ENCODE assay signal across 18 cellular contexts in the genomic region with DNA sequence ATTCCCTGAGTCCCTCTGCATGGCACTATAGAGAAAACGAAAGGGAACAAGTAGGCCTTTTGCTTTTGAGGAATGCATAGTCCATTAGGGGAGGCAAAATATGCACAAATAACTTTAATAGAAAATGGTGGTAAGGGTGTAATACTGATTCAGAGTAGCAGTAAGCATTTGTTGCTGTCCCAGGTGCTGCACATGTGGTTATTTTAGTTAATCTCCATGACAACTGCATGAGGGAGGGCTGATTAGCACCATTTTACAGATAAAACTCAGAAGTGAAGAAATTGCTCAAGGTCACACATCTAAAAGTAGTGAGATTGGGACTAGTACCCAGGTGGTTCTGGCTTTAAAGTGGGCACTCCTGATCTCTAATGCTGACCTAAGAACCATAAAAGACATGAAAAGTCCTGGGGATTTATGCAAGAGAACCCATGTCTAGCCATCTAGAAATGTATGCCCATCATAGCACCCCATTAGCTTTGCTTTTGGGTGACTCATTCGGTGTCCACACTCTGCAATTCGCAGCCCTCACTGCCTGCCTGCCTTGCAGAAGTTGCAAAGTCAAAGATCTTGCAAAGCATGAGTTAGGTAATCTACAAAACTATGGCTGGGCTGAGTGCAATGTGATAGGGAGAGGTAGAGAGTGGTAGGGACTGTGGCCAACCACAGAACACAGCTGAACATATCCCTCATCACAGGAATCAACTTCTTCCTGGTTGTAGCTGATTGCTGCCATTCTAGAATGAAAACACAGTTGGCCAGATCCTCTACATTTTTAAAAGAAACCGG.
DNase-seq lines count a peak whose midpoint lies in the region; ATAC-seq and TF ChIP-seq lines count a peak whose summit lies in the region.
"Had no signal": no experiment of that assay in that cellular context is flagged by ENCODE, and none has a peak within 500 bp of the region (broad histone marks: within the 10 kb centered on the region; RNA-seq: fewer than 3 reads in every experiment).

No MANE protein-coding gene starts in this region.

- H3K4me2 ChIP-seq in DND-41 (ENCODE audit: insufficient read depth, low read length) = no peak overlapping the region

- ATAC-seq in DND-41 (ENCODE audit: insufficient read depth, low read depth) = peak; percentile 92
- ATAC-seq in body of pancreas = peak; percentile 24

- 83 to 90% methylated on average over 4 of the region's 4 CpGs for WGBS in body of pancreas, 2 donors

- TF ChIP-seq POLR2A in body of pancreas (IDR thresholded peaks at IDR 0.05) = no peak

- DNase-seq in DND-41 (peak; percentile 39), NOMO-1 treated with DMSO at 0.1 percent for 48 hours (lab: John Stamatoyannopoulos, UW; ENCODE audit: unreplicated experiment) (peak; percentile 89), body of pancreas (no peak), NCI-H1436 (lab: John Stamatoyannopoulos, UW) (no peak), anterior cingulate cortex (lab: John Stamatoyannopoulos, UW) (no peak), midbrain (lab: John Stamatoyannopoulos, UW) (no peak)
- DNase-seq in Jurkat, Clone E6-1 (ENCODE audit: low read depth, low spot score) = peak; percentile 45
- DNase-seq in activated CD4-positive, alpha-beta T cell treated with anti-CD3 and anti-CD28 coated beads, Interleukin-2, amount 50 U/mL, for 1 hour = no peak
- DNase-seq: CD4-positive, alpha-beta memory T cell; DMS79; GM23248; Karpas-422; NCI-H1048; NCI-H2227 treated with DMSO at 0.1 percent for 48 hours; NCI-H524 treated with DMSO at 0.1 percent for 48 hours; RPMI8226; T-helper 1 cell had no signal

- H3K27me3 ChIP-seq in DND-41 (ENCODE audit: insufficient read depth, low read length, poor library complexity) = no peaks in the 10 kb centered on the region
- H3K27me3 ChIP-seq in body of pancreas = no peaks in the 10 kb centered on the region

- no peaks in the 10 kb centered on the region for H4K20me1 ChIP-seq in DND-41 (ENCODE audit: insufficient read depth, low read length)

- H3K4me3 ChIP-seq in DND-41 (ENCODE audit: low read depth in 1 of 2, low read length in 2 of 2) (no peak overlapping the region), body of pancreas (no peak overlapping the region)
- H3K4me3 ChIP-seq in Jurkat, Clone E6-1 (ENCODE audit: low read length) = no peak overlapping the region
- H3K4me3 ChIP-seq: GM23248, SJSA1 had no signal

- H3K27ac ChIP-seq in DND-41 (ENCODE audit: low read length) = peak overlapping the region; percentile 38; the same call in 1 of the 2 replicates
- H3K27ac ChIP-seq in body of pancreas = no peak overlapping the region
- H3K27ac ChIP-seq: GM23248, SJSA1 had no signal

- H3K9me3 ChIP-seq in DND-41 (ENCODE audit: insufficient read depth, low read length, severe bottlenecking) (no peaks in the 10 kb centered on the region), body of pancreas (no peaks in the 10 kb centered on the region)
- H3K9me3 ChIP-seq: SJSA1 had no signal

- H2AFZ ChIP-seq in DND-41 (ENCODE audit: low read depth, low read length) = peak overlapping the region; percentile 3; the same call in 1 of the 2 replicates
- H2AFZ ChIP-seq: GM23248 had no signal

- H3K4me1 ChIP-seq in DND-41 (ENCODE audit: insufficient read depth, low read length) = peaks cover 17% of the 10 kb centered on the region
- no peaks in the 10 kb centered on the region for H3K4me1 ChIP-seq in body of pancreas
- H3K4me1 ChIP-seq: SJSA1 had no signal

- TF ChIP-seq CTCF in DND-41 (IDR thresholded peaks at IDR 0.05; ENCODE audit: borderline replicate concordance, extremely low read depth, low read length, poor library complexity, severe bottlenecking) (no peak), body of pancreas (IDR thresholded peaks at IDR 0.05) (no peak)

- H3K79me2 ChIP-seq in DND-41 (ENCODE audit: insufficient read depth, low read length) = no peaks in the 10 kb centered on the region

- intact Hi-C loops in body of pancreas (cut with DNase I) = no loop called here

- no peaks in the 10 kb centered on the region for H3K36me3 ChIP-seq in DND-41 (ENCODE audit: insufficient read depth, low read length)
- H3K36me3 ChIP-seq in body of pancreas (replicated peaks in 1 of 2; ENCODE audit: insufficient read depth in 1 of 2, low read depth in 2 of 2) = no peaks in the 10 kb centered on the region
- H3K36me3 ChIP-seq: SJSA1 had no signal

- no peak overlapping the region for H3K9ac ChIP-seq in DND-41 (ENCODE audit: low read depth, low read length)
- H3K9ac ChIP-seq: GM23248 had no signal

Comparison
In these comparisons a context has a peak if more than half of its experiments do, and no peak if none do; other contexts are left out.
1. DNase-seq: peak in DND-41 (single experiment), Jurkat, Clone E6-1 (single experiment) and NOMO-1 treated with DMSO at 0.1 percent for 48 hours (single experiment); none in body of pancreas (0 of 4), activated CD4-positive, alpha-beta T cell treated with anti-CD3 and anti-CD28 coated beads, Interleukin-2, amount 50 U/mL, for 1 hour (single experiment), NCI-H1436 (single experiment), anterior cingulate cortex (0 of 58) and midbrain (single experiment).